In the genomic region with DNA sequence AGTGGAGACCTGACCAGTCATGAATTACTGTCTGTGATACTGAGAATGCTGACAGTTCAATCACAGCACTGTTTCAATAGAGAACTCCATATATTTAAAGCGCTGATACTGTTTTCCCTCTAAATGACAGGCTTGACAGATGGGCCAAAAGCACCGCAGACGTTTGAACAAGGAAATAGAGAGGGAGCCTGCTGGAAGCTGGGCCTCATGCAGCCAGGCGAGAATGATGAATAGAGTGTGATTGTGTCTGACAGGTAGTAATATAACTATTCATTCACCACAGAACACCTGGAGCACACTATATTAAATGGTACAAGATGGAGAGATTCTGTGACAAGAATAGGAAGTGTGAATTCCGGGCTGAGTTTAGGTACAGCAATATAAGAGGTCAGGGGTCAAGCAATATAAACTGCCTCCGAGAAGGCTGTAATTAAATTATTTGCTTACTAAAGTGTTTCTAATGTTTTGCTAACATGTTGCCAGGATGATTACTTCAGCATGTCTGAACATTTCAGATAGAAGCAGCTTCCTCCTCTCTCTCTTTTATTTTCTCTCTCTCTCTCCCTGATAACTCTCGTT, we compare ENCODE assay signal across 9 cellular contexts.
A peak's percentile ranks its signal among the peaks of the same experiment; 100 is the strongest.
DNase-seq lines count a peak whose midpoint lies in the region; ATAC-seq and TF ChIP-seq lines count a peak whose summit lies in the region.
"Had no signal": no experiment of that assay in that cellular context is flagged by ENCODE, and none has a peak within 500 bp of the region (broad histone marks: within the 10 kb centered on the region; RNA-seq: fewer than 3 reads in every experiment).

No MANE protein-coding gene starts in this region.

- peak overlapping the region; percentile 49 for H3K4me3 Mint-ChIP-seq in nephron progenitor cell

- 0 out of 2 replicates have a peak, but pooled peaks cover 2% of the 10 kb centered on the region for H3K36me3 ChIP-seq in DOHH2 (ENCODE audit: control insufficient read depth, low read length)

- H3K36me3 Mint-ChIP-seq in nephron progenitor cell (ENCODE audit: low read depth): no peaks in the 10 kb centered on the region

- peaks cover 86% of the 10 kb centered on the region for H3K4me1 Mint-ChIP-seq in nephron progenitor cell

- TF ChIP-seq CTCF in DOHH2 (IDR thresholded peaks at IDR 0.05; ENCODE audit: low read depth, low read length, poor library complexity, severe bottlenecking) (no peak), nephron progenitor cell (IDR thresholded peaks at IDR 0.05) (no peak), GM20000 (IDR thresholded peaks at IDR 0.05; ENCODE audit: extremely low read depth, missing control alignments) (no peak)

- H3K27ac ChIP-seq in DOHH2 (ENCODE audit: low read depth, low read length): peak overlapping the region; percentile 90
- H3K27ac ChIP-seq in angular gyrus (ENCODE audit: low read depth, low read length): peak overlapping the region; percentile 52

- peak overlapping the region; percentile 77 for H3K4me2 ChIP-seq in DOHH2 (ENCODE audit: low read length)

- ATAC-seq in GM18868 (IDR thresholded peaks at IDR 0.05; ENCODE audit: unreplicated experiment): no peak

- no peaks in the 10 kb centered on the region for H3K9me3 Mint-ChIP-seq in nephron progenitor cell

- peak overlapping the region; percentile 46 for H3K4me3 ChIP-seq in DOHH2 (ENCODE audit: low read length)

- peaks cover 85% of the 10 kb centered on the region for H3K4me1 ChIP-seq in DOHH2 (ENCODE audit: control insufficient read depth, low read length)

- H4K20me1 ChIP-seq in DOHH2 (ENCODE audit: control insufficient read depth, insufficient read depth, low read depth, low read length): no peaks in the 10 kb centered on the region

- H3K27me3 Mint-ChIP-seq in nephron progenitor cell (ENCODE audit: low read depth, poor library complexity): no peaks in the 10 kb centered on the region

- no peaks in the 10 kb centered on the region for H3K79me2 ChIP-seq in DOHH2 (ENCODE audit: control insufficient read depth, low read length)

- DNase-seq in NCI-H2107 (lab: John Stamatoyannopoulos, UW) (peak; percentile 7), nephron progenitor cell (peak; percentile 31), CD1c-positive myeloid dendritic cell (ENCODE audit: extremely low spot score) (no peak), A172 (ENCODE audit: low spot score) (no peak), GM20000 (ENCODE audit: low spot score) (no peak)
- DNase-seq: DND-41 had no signal

- peak overlapping the region; percentile 95 for H3K27ac Mint-ChIP-seq in nephron progenitor cell

- no peaks in the 10 kb centered on the region for H3K27me3 ChIP-seq in DOHH2 (ENCODE audit: control insufficient read depth, low read length)

- no peaks in the 10 kb centered on the region for H3K9me2 ChIP-seq in DOHH2 (replicated peaks; ENCODE audit: control insufficient read depth, low read length)

- no peaks in the 10 kb centered on the region for H3K9me3 ChIP-seq in DOHH2 (ENCODE audit: control insufficient read depth, insufficient read depth, low read length)

- peaks cover 28% of the 10 kb centered on the region for H3F3A ChIP-seq in DOHH2 (ENCODE audit: control insufficient read depth, insufficient read depth)

Comparison
In these comparisons a context has a peak if more than half of its experiments do, and no peak if none do; other contexts are left out.
1. DNase-seq: peak in NCI-H2107 (single experiment) and nephron progenitor cell (single experiment); none in CD1c-positive myeloid dendritic cell (single experiment), A172 (single experiment) and GM20000 (single experiment).